19 cellular contexts compared by ENCODE assay signal in genomic region chr15:52144656-52145055, GRCh38. TPM values are rescaled to one million over a fixed set of nuclear protein-coding genes. Genes with fewer than 3 reads are reported as not detected.
DNase-seq lines count a peak whose midpoint lies in the region; ATAC-seq and TF ChIP-seq lines count a peak whose summit lies in the region.
"Had no signal": no experiment of that assay in that cellular context is flagged by ENCODE, and none has a peak within 500 bp of the region (broad histone marks: within the 10 kb centered on the region; RNA-seq: fewer than 3 reads in every experiment).

No MANE protein-coding gene starts in this region.

- in situ Hi-C loops in astrocyte of the spinal cord (cut with HindIII; ENCODE audit: low sequenced_read_pairs) = no loop called here

- TF ChIP-seq CTCF in astrocyte of the spinal cord (IDR thresholded peaks at IDR 0.05; ENCODE audit: low read depth, low read length) = no peak

- no peak overlapping the region for H3K4me3 ChIP-seq in astrocyte of the spinal cord (ENCODE audit: low read depth, low read length)
- H3K4me3 ChIP-seq: esophagus muscularis mucosa, vagina had no signal

- DNase-seq in AG08395 (ENCODE audit: low spot score) (peak; percentile 56), LHCN-M2 (ENCODE audit: low read depth) (peak; percentile 52), astrocyte of the spinal cord (ENCODE audit: low read depth, low spot score) (peak; percentile 71), islet precursor cell (peak; percentile 84), NK-92 (lab: John Stamatoyannopoulos, UW; ENCODE audit: unreplicated experiment) (no peak), Kasumi-1 (lab: John Stamatoyannopoulos, UW) (no peak)
- DNase-seq in stimulated activated CD4-positive, alpha-beta T cell treated with anti-CD3 and anti-CD28 coated beads, Interleukin-4, amount 100 ng/mL, for 4 hours = no peak
- DNase-seq: activated CD8-positive, alpha-beta memory T cell treated with anti-CD3 and anti-CD28 coated beads for 24 hours; activated naive CD4-positive, alpha-beta T cell; BE2C; central memory CD4-positive, alpha-beta T cell; NCI-H1436; NCI-H524; stimulated activated CD4-positive, alpha-beta T cell treated with anti-CD3 and anti-CD28 coated beads, Interleukin-2, amount 100 ng/mL, for 48 hours had no signal

- ATAC-seq in HG03139 (IDR thresholded peaks at IDR 0.05; ENCODE audit: unreplicated experiment) = no peak
- ATAC-seq: Right ventricle myocardium inferior; stimulated activated effector memory CD8-positive, alpha-beta T cell treated with anti-CD3 and anti-CD28 coated beads, Interleukin-12 subunit alpha, Interleukin-12 subunit beta, amount 100 ng/mL, for 72 hours had no signal

RNA-seq across cellular contexts. Expression of gene BCL2L10, which starts 32.1 kb away (rescaled TPM):
- total RNA-seq in LHCN-M2 (2014; rRNA removed) = 0.06 TPM in 1 of 2 replicates, not detected in the other
- not detected for polyA plus RNA-seq in LHCN-M2 (2012)
- total RNA-seq: Right ventricle myocardium inferior had no signal

RNA-seq across cellular contexts. Expression of gene GNB5, which starts 46.5 kb away (rescaled TPM):
- total RNA-seq in LHCN-M2 (2014; rRNA removed) = 40.1 and 43.7 TPM in 2 replicates
- 26.1 TPM for polyA plus RNA-seq in LHCN-M2 (2012)

Comparison
In these comparisons a context has a peak if more than half of its experiments do, and no peak if none do; other contexts are left out.
1. DNase-seq: peak in AG08395 (single experiment), LHCN-M2 (single experiment), astrocyte of the spinal cord (single experiment) and islet precursor cell (single experiment); none in NK-92 (single experiment), stimulated activated CD4-positive, alpha-beta T cell treated with anti-CD3 and anti-CD28 coated beads, Interleukin-4, amount 100 ng/mL, for 4 hours (0 of 2) and Kasumi-1 (0 of 2).